1 cellular context compared by ENCODE assay signal in the genomic region with DNA sequence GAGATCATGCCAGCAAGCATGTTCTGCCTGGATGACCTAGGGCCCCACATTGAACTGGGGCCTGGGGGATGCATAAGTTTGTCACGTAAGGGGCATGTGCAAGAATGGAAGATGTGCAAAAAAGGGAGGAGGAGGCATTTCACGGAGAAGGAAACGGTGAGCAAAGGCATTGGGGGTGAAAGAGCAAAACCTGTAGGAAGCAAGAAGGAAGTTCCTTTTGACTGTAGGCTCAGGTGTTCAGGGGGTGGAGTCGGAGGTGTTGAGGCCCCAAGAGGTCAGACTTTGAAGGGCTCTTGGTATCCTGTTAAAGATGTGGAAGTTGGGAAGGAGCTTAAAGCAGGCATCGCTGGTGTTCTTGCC.
TF ChIP-seq lines count a peak whose summit lies in the region.

No MANE protein-coding gene starts in this region.

TF ChIP-seq in HCT116, 20 proteins besides CTCF, POLR2A, EP300 and RAD21 (continued from another document):
- TF ChIP-seq, protein P1, sequence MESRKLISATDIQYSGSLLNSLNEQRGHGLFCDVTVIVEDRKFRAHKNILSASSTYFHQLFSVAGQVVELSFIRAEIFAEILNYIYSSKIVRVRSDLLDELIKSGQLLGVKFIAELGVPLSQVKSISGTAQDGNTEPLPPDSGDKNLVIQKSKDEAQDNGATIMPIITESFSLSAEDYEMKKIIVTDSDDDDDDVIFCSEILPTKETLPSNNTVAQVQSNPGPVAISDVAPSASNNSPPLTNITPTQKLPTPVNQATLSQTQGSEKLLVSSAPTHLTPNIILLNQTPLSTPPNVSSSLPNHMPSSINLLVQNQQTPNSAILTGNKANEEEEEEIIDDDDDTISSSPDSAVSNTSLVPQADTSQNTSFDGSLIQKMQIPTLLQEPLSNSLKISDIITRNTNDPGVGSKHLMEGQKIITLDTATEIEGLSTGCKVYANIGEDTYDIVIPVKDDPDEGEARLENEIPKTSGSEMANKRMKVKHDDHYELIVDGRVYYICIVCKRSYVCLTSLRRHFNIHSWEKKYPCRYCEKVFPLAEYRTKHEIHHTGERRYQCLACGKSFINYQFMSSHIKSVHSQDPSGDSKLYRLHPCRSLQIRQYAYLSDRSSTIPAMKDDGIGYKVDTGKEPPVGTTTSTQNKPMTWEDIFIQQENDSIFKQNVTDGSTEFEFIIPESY (IDR thresholded peaks at IDR 0.05; ENCODE audit: extremely low read depth, insufficient replicate concordance, low read length): no peak
- TF ChIP-seq MAX (IDR thresholded peaks at IDR 0.05) (no peak), EZH2phosphoT487 (IDR thresholded peaks at IDR 0.05; ENCODE audit: borderline replicate concordance) (no peak), SRF (IDR thresholded peaks at IDR 0.05; ENCODE audit: low read depth) (no peak), SP1 (IDR thresholded peaks at IDR 0.05; ENCODE audit: low read depth) (no peak), EZH2 (IDR thresholded peaks at IDR 0.05) (no peak), TCF7L2 (IDR thresholded peaks at IDR 0.05; ENCODE audit: borderline replicate concordance, extremely low read depth, insufficient read depth, insufficient read length) (no peak), YY1 (IDR thresholded peaks at IDR 0.05; ENCODE audit: extremely low read depth, insufficient replicate concordance, low read depth, low read length) (no peak), SIN3A (IDR thresholded peaks at IDR 0.05; ENCODE audit: low read depth) (no peak), ATF3 (IDR thresholded peaks at IDR 0.05) (no peak)
